Comparison of ENCODE assay signal across 15 cellular contexts in genomic region chr20:25356294-25356933, GRCh38. TPM values are rescaled to one million over a fixed set of nuclear protein-coding genes. Genes with fewer than 3 reads are reported as not detected.
DNase-seq lines count a peak whose midpoint lies in the region; ATAC-seq and TF ChIP-seq lines count a peak whose summit lies in the region.
"Had no signal": no experiment of that assay in that cellular context is flagged by ENCODE, and none has a peak within 500 bp of the region (broad histone marks: within the 10 kb centered on the region; RNA-seq: fewer than 3 reads in every experiment).

No MANE protein-coding gene starts in this region.

- H3K36me3 ChIP-seq in DND-41 (ENCODE audit: insufficient read depth, low read length) (peaks cover 9% of the 10 kb centered on the region; the same call in 1 of the 2 replicates), mucosa of descending colon (ENCODE audit: low read depth) (no peaks in the 10 kb centered on the region)
- H3K36me3 ChIP-seq: esophagus squamous epithelium, neutrophil had no signal

- H3K4me1 ChIP-seq in DND-41 (ENCODE audit: insufficient read depth, low read length) (0 out of 2 replicates have a peak, but pooled peaks cover 3% of the 10 kb centered on the region), mucosa of descending colon (ENCODE audit: low read depth) (peaks cover 10% of the 10 kb centered on the region)

- no peaks in the 10 kb centered on the region for H3K27me3 ChIP-seq in DND-41 (ENCODE audit: insufficient read depth, low read length, poor library complexity)
- H3K27me3 ChIP-seq: esophagus squamous epithelium, neutrophil had no signal

- H3K79me2 ChIP-seq in DND-41 (ENCODE audit: insufficient read depth, low read length), result peaks cover 92% of the 10 kb centered on the region

- no peak overlapping the region for H2AFZ ChIP-seq in DND-41 (ENCODE audit: low read depth, low read length)

- no peak overlapping the region for H3K4me2 ChIP-seq in DND-41 (ENCODE audit: insufficient read depth, low read length)

- TF ChIP-seq CTCF in DND-41 (IDR thresholded peaks at IDR 0.05; ENCODE audit: borderline replicate concordance, extremely low read depth, low read length, poor library complexity, severe bottlenecking) (no peak), mucosa of descending colon (IDR thresholded peaks at IDR 0.05) (no peak)

- H3K4me3 ChIP-seq in DND-41 (ENCODE audit: low read depth in 1 of 2, low read length in 2 of 2), result no peak overlapping the region
- H3K4me3 ChIP-seq in mucosa of descending colon, result no peak overlapping the region
- H3K4me3 ChIP-seq: esophagus squamous epithelium had no signal

- H3K27ac ChIP-seq in DND-41 (ENCODE audit: low read length), result peak overlapping the region; percentile 39
- H3K27ac ChIP-seq: esophagus squamous epithelium, HL-60, neutrophil had no signal

- ATAC-seq in DND-41 (ENCODE audit: insufficient read depth, low read depth), result no peak; the same call in 2 of the 3 replicates
- ATAC-seq in mucosa of descending colon, result peak; percentile 72
- ATAC-seq in GM18511 (IDR thresholded peaks at IDR 0.05; ENCODE audit: unreplicated experiment), result no peak
- no peak for ATAC-seq in GM18909 (IDR thresholded peaks at IDR 0.05; ENCODE audit: poor library complexity, unreplicated experiment)
- ATAC-seq in GM18867 (IDR thresholded peaks at IDR 0.05; ENCODE audit: unreplicated experiment), result no peak

- no peak overlapping the region for H3K9ac ChIP-seq in DND-41 (ENCODE audit: low read depth, low read length)

- intact Hi-C loops in mucosa of descending colon (cut with DNase I, micrococcal nuclease), result no loop called here

- no peak for DNase-seq in DND-41
- peak; percentile 95 for DNase-seq in NCI-H2171 (lab: John Stamatoyannopoulos, UW)
- peak; percentile 76 for DNase-seq in cerebellum (ENCODE audit: low spot score)
- DNase-seq in mucosa of descending colon, result peak in 1 of 3 donors; percentile 14
- DNase-seq in COR-L47 (lab: John Stamatoyannopoulos, UW), result no peak
- DNase-seq: activated CD4-positive, CD25-positive, alpha-beta regulatory T cell; activated T-cell treated with anti-CD3 and anti-CD28 coated beads, Interleukin-2, amount 50 U/mL, for 48 hours; Caco-2; esophagus squamous epithelium; stimulated activated CD4-positive, alpha-beta T cell treated with anti-CD3 and anti-CD28 coated beads, Interleukin-15, amount 100 ng/mL, for 24 hours had no signal

- peaks cover 57% of the 10 kb centered on the region for H4K20me1 ChIP-seq in DND-41 (ENCODE audit: insufficient read depth, low read length)

- H3K9me3 ChIP-seq in DND-41 (ENCODE audit: insufficient read depth, low read length, severe bottlenecking) (no peaks in the 10 kb centered on the region), mucosa of descending colon (no peaks in the 10 kb centered on the region)
- H3K9me3 ChIP-seq: Caco-2, esophagus squamous epithelium, neutrophil had no signal

RNA-seq across cellular contexts. Expression of gene ABHD12, which starts 34.2 kb away (rescaled TPM):
- total RNA-seq in cerebellum, result 26.8 TPM
- 10 to 100 TPM; 47.3 to 65.5 (median 59.5) TPM for total RNA-seq in mucosa of descending colon

RNA-seq across cellular contexts. Expression of gene GINS1, which starts 51.1 kb away (rescaled TPM):
- total RNA-seq in cerebellum, result 12.1 TPM
- 1 to 10 TPM; 1.8 to 8.6 (median 1.9) TPM for total RNA-seq in mucosa of descending colon

Comparison
In these comparisons a context has a peak if more than half of its experiments do, and no peak if none do; other contexts are left out.
1. DNase-seq: peak in NCI-H2171 (single experiment) and cerebellum (single experiment); none in DND-41 (single experiment) and COR-L47 (single experiment).